ENCODE assay signal across 8 cellular contexts in genomic region chr6:137799950-137800568, GRCh38.
A peak's percentile ranks its signal among the peaks of the same experiment; 100 is the strongest.
DNase-seq lines count a peak whose midpoint lies in the region; ATAC-seq, FAIRE-seq and TF ChIP-seq lines count a peak whose summit lies in the region.

No MANE protein-coding gene starts in this region.

- H3K4me3 ChIP-seq in SU-DHL-6 (ENCODE audit: insufficient read depth, low read length, poor library complexity, severe bottlenecking) (no peak overlapping the region), astrocyte of the cerebellum (ENCODE audit: low read depth, low read length) (no peak overlapping the region), keratinocyte (ENCODE audit: control insufficient read depth in 2 of 3, extremely low read depth in 1 of 3, insufficient read depth in 2 of 3, low read depth in 1 of 3, low read length in 3 of 3) (no peak overlapping the region)

- H3K79me2 ChIP-seq in SU-DHL-6 (ENCODE audit: insufficient read depth, low read length) (no peaks in the 10 kb centered on the region), keratinocyte (ENCODE audit: control insufficient read depth, insufficient read depth, low read length) (no peaks in the 10 kb centered on the region)

- H2AFZ ChIP-seq in SU-DHL-6 (ENCODE audit: low read depth, low read length, severe bottlenecking) (peak overlapping the region; percentile 38), keratinocyte (ENCODE audit: control insufficient read depth, low read length) (no peak overlapping the region)

- in situ Hi-C loops in astrocyte of the cerebellum (cut with HindIII; ENCODE audit: low sequenced_read_pairs), result no loop called here

- H4K20me1 ChIP-seq in SU-DHL-6 (ENCODE audit: low read depth, low read length) (no peaks in the 10 kb centered on the region), keratinocyte (ENCODE audit: control insufficient read depth, extremely low read depth, insufficient read depth, low read length) (no peaks in the 10 kb centered on the region)

- ATAC-seq in HG03097 (IDR thresholded peaks at IDR 0.05; ENCODE audit: low FRiP score, unreplicated experiment) (peak; percentile 38), GM21526 (IDR thresholded peaks at IDR 0.05; ENCODE audit: low FRiP score, unreplicated experiment) (no peak)

- no peak overlapping the region for H3K4me2 ChIP-seq in SU-DHL-6 (ENCODE audit: low read depth, low read length, poor library complexity, severe bottlenecking)
- no peak overlapping the region for H3K4me2 ChIP-seq in keratinocyte (ENCODE audit: control insufficient read depth, extremely low read depth, insufficient read depth, low read depth, low read length)

- H3K9me3 ChIP-seq in SU-DHL-6 (ENCODE audit: insufficient read depth, low read length) (no peaks in the 10 kb centered on the region), keratinocyte (ENCODE audit: control insufficient read depth, low read depth, low read length) (no peaks in the 10 kb centered on the region)

- H3K9ac ChIP-seq in SU-DHL-6 (ENCODE audit: low read length) (no peak overlapping the region), keratinocyte (ENCODE audit: control insufficient read depth, extremely low read depth, insufficient read depth, low read length) (no peak overlapping the region)

- FAIRE-seq in keratinocyte (lab: Jason Lieb, UNC), result peak; percentile 74

- H3K27me3 ChIP-seq in SU-DHL-6 (ENCODE audit: low read length) (no peaks in the 10 kb centered on the region), keratinocyte (ENCODE audit: control insufficient read depth, extremely low read depth, insufficient read depth, low read length) (no peaks in the 10 kb centered on the region)

- DNase-seq in NCI-H2171 treated with DMSO at 0.1 percent for 48 hours (lab: John Stamatoyannopoulos, UW) (peak; percentile 43), NCI-H2171 (lab: John Stamatoyannopoulos, UW) (no peak), astrocyte of the cerebellum (ENCODE audit: low read depth) (peak; percentile 13), keratinocyte (ENCODE audit: low read depth, low spot score) (peak; percentile 66)
- peak; percentile 46 for DNase-seq in stimulated activated CD8-positive, alpha-beta memory T cell treated with anti-CD3 and anti-CD28 coated beads, Interleukin-12 subunit alpha, Interleukin-12 subunit beta, amount 100 ng/mL, for 1 hour (ENCODE audit: low read depth)

- no peaks in the 10 kb centered on the region for H3K9me2 ChIP-seq in SU-DHL-6 (replicated peaks; ENCODE audit: insufficient read depth, low read length)

- H3K36me3 ChIP-seq in SU-DHL-6 (ENCODE audit: low read length), result no peaks in the 10 kb centered on the region
- no peaks in the 10 kb centered on the region for H3K36me3 ChIP-seq in keratinocyte (ENCODE audit: control insufficient read depth in 2 of 2, extremely low read depth in 1 of 2, insufficient read depth in 2 of 2, low read length in 2 of 2)

- no peaks in the 10 kb centered on the region for H3F3A ChIP-seq in SU-DHL-6 (ENCODE audit: insufficient read depth)

- H3K27ac ChIP-seq in SU-DHL-6 (ENCODE audit: low read depth, low read length), result no peak overlapping the region
- H3K27ac ChIP-seq in keratinocyte (ENCODE audit: control insufficient read depth, insufficient read depth, low read length), result no peak overlapping the region

- no peaks in the 10 kb centered on the region for H3K9me1 ChIP-seq in keratinocyte (ENCODE audit: control insufficient read depth, extremely low read depth, insufficient read depth, low read length)

- dilution Hi-C loops in keratinocyte (cut with MboI; ENCODE audit: extremely low pct_ligation_motif_present, low sequenced_read_pairs), result no loop called here

- TF ChIP-seq CTCF in SU-DHL-6 (IDR thresholded peaks at IDR 0.05; ENCODE audit: insufficient read depth, low read length, poor library complexity, severe bottlenecking), result peak; percentile 72
- peak; percentile 47 for TF ChIP-seq CTCF in astrocyte of the cerebellum (IDR thresholded peaks at IDR 0.05; ENCODE audit: low read depth, low read length, missing control alignments)
- peak; percentile 62 to 64 (median 64) for TF ChIP-seq CTCF in keratinocyte (optimal IDR thresholded peaks at IDR 0.05 in 1 of 3, IDR thresholded peaks at IDR 0.05 in 1 of 3, conservative IDR thresholded peaks at IDR 0.05 in 1 of 3; ENCODE audit: extremely low read depth in 1 of 3, insufficient read depth in 2 of 3, low read length in 3 of 3)

- H3K4me1 ChIP-seq in keratinocyte (ENCODE audit: control insufficient read depth, extremely low read depth, insufficient read depth, low read length), result no peaks in the 10 kb centered on the region
